ENCODE assay signal across 29 cellular contexts in the genomic region with DNA sequence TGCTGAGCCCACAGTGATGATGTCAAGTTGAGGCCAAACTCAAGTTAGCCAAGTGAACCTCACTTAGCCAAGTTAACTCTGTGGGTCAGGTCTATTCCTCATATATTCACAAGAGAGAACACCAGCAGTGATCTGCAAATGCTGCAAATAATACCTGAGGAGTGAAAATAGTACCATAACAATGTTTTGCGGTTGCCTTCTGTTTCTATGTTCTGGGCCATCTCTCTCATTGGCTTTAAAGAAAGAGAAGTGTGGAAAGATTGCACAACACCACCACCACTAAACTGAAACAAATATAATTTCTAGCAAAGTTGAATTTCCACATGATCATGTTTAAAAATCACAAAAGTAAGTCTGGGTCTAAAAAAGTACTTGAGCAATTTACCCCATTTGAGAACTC.
"Had no signal": no experiment of that assay in that cellular context is flagged by ENCODE, and none has a peak within 500 bp of the region (broad histone marks: within the 10 kb centered on the region; RNA-seq: fewer than 3 reads in every experiment).

No MANE protein-coding gene starts in this region.

- H3K4me2 ChIP-seq: hepatocyte had no signal

- H3K36me3 ChIP-seq: ascending aorta, brain microvascular endothelial cell, gastroesophageal sphincter, left lung, lower lobe of right lung, pancreas, prostate gland, sigmoid colon, thyroid gland, upper lobe of right lung had no signal

- ATAC-seq: gastroesophageal sphincter; left lung; lower lobe of right lung; naive thymus-derived CD8-positive, alpha-beta T cell; pancreas; stimulated activated effector memory CD8-positive, alpha-beta T cell treated with anti-CD3 and anti-CD28 coated beads, Interleukin-12 subunit alpha, Interleukin-12 subunit beta, amount 100 ng/mL, for 72 hours; upper lobe of right lung had no signal

- FAIRE-seq: endothelial cell of umbilical vein, pancreas, small intestine had no signal

- H3K79me2 ChIP-seq: hepatocyte had no signal

- H3K27ac ChIP-seq: ascending aorta, brain microvascular endothelial cell, gastroesophageal sphincter, hepatocyte, left lung, lower lobe of right lung, pancreas, prostate gland, sigmoid colon, thyroid gland, upper lobe of right lung had no signal

- H3K4me3 ChIP-seq: ascending aorta, gastroesophageal sphincter, hepatocyte, left lung, lower lobe of right lung, pancreas, prostate gland, sigmoid colon, thyroid gland, upper lobe of right lung had no signal

- H3K9me3 ChIP-seq: ascending aorta, gastroesophageal sphincter, left lung, lower lobe of right lung, pancreas, prostate gland, sigmoid colon, thyroid gland, upper lobe of right lung had no signal

- H3K27me3 ChIP-seq: ascending aorta, brain microvascular endothelial cell, gastroesophageal sphincter, left lung, pancreas, sigmoid colon, thyroid gland, upper lobe of right lung had no signal

- DNase-seq: activated CD4-positive, alpha-beta memory T cell treated with anti-CD3 and anti-CD28 coated beads, Interleukin-2, amount 10 ng/mL, durations not matched to agents 7 days and 5 days; activated CD4-positive, alpha-beta T cell treated with anti-CD3 and anti-CD28 coated beads for 1 hour; activated CD4-positive, alpha-beta T cell treated with anti-CD3 and anti-CD28 coated beads, Interleukin-2, amount 10 ng/mL, durations not matched to agents 7 days and 5 days; activated CD8-positive, alpha-beta memory T cell treated with anti-CD3 and anti-CD28 coated beads, Interleukin-2, amount 50 U/mL, for 48 hours; activated gamma-delta T cell; activated naive CD4-positive, alpha-beta T cell treated with anti-CD3 and anti-CD28 coated beads, Interleukin-2, amount 10 ng/mL, durations not matched to agents 7 days and 5 days; activated naive CD8-positive, alpha-beta T cell treated with anti-CD3 and anti-CD28 coated beads, Interleukin-2, amount 10 ng/mL, durations not matched to agents 7 days and 5 days; activated T-cell treated with anti-CD3 and anti-CD28 coated beads, Interleukin-2, amount 50 U/mL, for 24 hours; brain microvascular endothelial cell; caudate nucleus; left lung; lower lobe of right lung; mesenchymal stem cell; naive thymus-derived CD8-positive, alpha-beta T cell; nucleus accumbens; pancreas; retina; sigmoid colon; small intestine; stimulated activated CD4-positive, alpha-beta T cell treated with anti-CD3 and anti-CD28 coated beads, Interleukin-4, amount 100 ng/mL, for 24 hours; T1000; thyroid gland; upper lobe of right lung had no signal

- H2AFZ ChIP-seq: hepatocyte had no signal

- H3K4me1 ChIP-seq: ascending aorta, gastroesophageal sphincter, left lung, lower lobe of right lung, pancreas, prostate gland, sigmoid colon, thyroid gland, upper lobe of right lung had no signal
